Comparison of ENCODE assay signal across 12 cellular contexts in the genomic region with DNA sequence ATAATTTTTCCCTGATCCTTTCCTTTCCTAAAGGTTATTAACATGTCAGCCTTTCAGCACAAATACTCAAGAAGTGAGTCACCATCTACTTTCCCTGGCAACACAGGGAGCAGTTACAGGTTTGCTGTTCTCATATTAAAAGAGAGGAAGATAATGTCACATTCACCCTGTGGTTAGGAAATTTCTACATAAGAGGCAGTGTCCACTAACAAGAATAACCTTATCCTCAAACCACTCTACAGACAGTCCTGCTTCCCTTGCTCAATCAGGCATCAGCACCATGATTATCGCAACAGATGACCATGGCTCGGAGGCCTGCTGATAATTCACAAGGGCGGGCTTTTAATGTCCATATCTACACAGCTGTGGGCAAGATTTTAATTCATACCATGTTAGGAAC. TPM values are rescaled to one million over a fixed set of nuclear protein-coding genes. Genes with fewer than 3 reads are reported as not detected.
DNase-seq lines count a peak whose midpoint lies in the region; ATAC-seq, FAIRE-seq and TF ChIP-seq lines count a peak whose summit lies in the region.
"Had no signal": no experiment of that assay in that cellular context is flagged by ENCODE, and none has a peak within 500 bp of the region (broad histone marks: within the 10 kb centered on the region; RNA-seq: fewer than 3 reads in every experiment).

No MANE protein-coding gene starts in this region.

- no peaks in the 10 kb centered on the region for H3K9me3 Mint-ChIP-seq in activated naive CD8-positive, alpha-beta T cell treated with anti-CD3 and anti-CD28 coated beads for 36 hours
- H3K9me3 Mint-ChIP-seq: GM23338 had no signal

- no peaks in the 10 kb centered on the region for H3K4me1 Mint-ChIP-seq in activated naive CD8-positive, alpha-beta T cell treated with anti-CD3 and anti-CD28 coated beads for 36 hours
- H3K4me1 Mint-ChIP-seq: GM23338 had no signal

- peaks cover 4% of the 10 kb centered on the region for H3K27me3 Mint-ChIP-seq in activated naive CD8-positive, alpha-beta T cell treated with anti-CD3 and anti-CD28 coated beads for 36 hours

- no peak for FAIRE-seq in GM12891 (lab: Jason Lieb, UNC)

- TF ChIP-seq POLR2A in GM18505 (IDR thresholded peaks at IDR 0.05; ENCODE audit: borderline replicate concordance, extremely low read depth, insufficient read depth, insufficient read length) (no peak), GM12891 (IDR thresholded peaks at IDR 0.05; ENCODE audit: low read depth, low read length) (no peak)

- no peaks in the 10 kb centered on the region for H3K36me3 Mint-ChIP-seq in activated naive CD8-positive, alpha-beta T cell treated with anti-CD3 and anti-CD28 coated beads for 36 hours

- DNase-seq in A172 (ENCODE audit: low spot score) = peak; percentile 77
- peak; percentile 20 for DNase-seq in HS-27A (ENCODE audit: low read depth)
- peak; percentile 4 for DNase-seq in brain pericyte (ENCODE audit: low read depth, low spot score)
- DNase-seq in iris pigment epithelial cell (ENCODE audit: low read depth) = peak; percentile 77
- no peak for DNase-seq in NCI-H1694 treated with DMSO at 0.1 percent for 48 hours (lab: John Stamatoyannopoulos, UW)
- no peak for DNase-seq in activated naive CD8-positive, alpha-beta T cell treated with anti-CD3 and anti-CD28 coated beads for 36 hours
- DNase-seq in GM12891 (ENCODE audit: insufficient read length, low spot score) = no peak
- DNase-seq: body of pancreas, GDM1, Kasumi-1 had no signal

- no peak for ATAC-seq in GM18505 (IDR thresholded peaks at IDR 0.05; ENCODE audit: unreplicated experiment)
- ATAC-seq: body of pancreas, GM23338 had no signal

- no peak overlapping the region for H3K27ac Mint-ChIP-seq in activated naive CD8-positive, alpha-beta T cell treated with anti-CD3 and anti-CD28 coated beads for 36 hours
- H3K27ac Mint-ChIP-seq: GM23338 had no signal

- no peak overlapping the region for H3K4me3 Mint-ChIP-seq in activated naive CD8-positive, alpha-beta T cell treated with anti-CD3 and anti-CD28 coated beads for 36 hours
- H3K4me3 Mint-ChIP-seq: GM23338 had no signal

TF ChIP-seq in GM12891, 5 proteins besides CTCF, POLR2A, EP300 and RAD21:
- TF ChIP-seq PAX5 (IDR thresholded peaks at IDR 0.05; ENCODE audit: insufficient read depth, low read length, severe bottlenecking) (no peak), POU2F2 (IDR thresholded peaks at IDR 0.05; ENCODE audit: low read depth, low read length) (no peak), POLR2AphosphoS5 (IDR thresholded peaks at IDR 0.05; ENCODE audit: low read depth, low read length) (no peak)

RNA-seq across cellular contexts. Expression of a gene that starts 30.9 kb away (rescaled TPM):
- total RNA-seq in A172 (2014; rRNA removed; shearing (Covaris generic)) = 4.9 and 6.4 TPM in 2 replicates
- under 1 TPM; 0.02 to 0.08 TPM for total RNA-seq in activated naive CD8-positive, alpha-beta T cell treated with anti-CD3 and anti-CD28 coated beads for 36 hours
- not detected for polyA plus RNA-seq in GM12891 (2012; ENCODE audit: low read depth, missing spikeins)

Comparison
In these comparisons a context has a peak if more than half of its experiments do, and no peak if none do; other contexts are left out.
1. DNase-seq: peak in A172 (single experiment), HS-27A (single experiment), brain pericyte (single experiment) and iris pigment epithelial cell (single experiment); none in NCI-H1694 treated with DMSO at 0.1 percent for 48 hours (single experiment), activated naive CD8-positive, alpha-beta T cell treated with anti-CD3 and anti-CD28 coated beads for 36 hours (single experiment) and GM12891 (single experiment).